Comparison of ENCODE assay signal across 19 cellular contexts in the genomic region with DNA sequence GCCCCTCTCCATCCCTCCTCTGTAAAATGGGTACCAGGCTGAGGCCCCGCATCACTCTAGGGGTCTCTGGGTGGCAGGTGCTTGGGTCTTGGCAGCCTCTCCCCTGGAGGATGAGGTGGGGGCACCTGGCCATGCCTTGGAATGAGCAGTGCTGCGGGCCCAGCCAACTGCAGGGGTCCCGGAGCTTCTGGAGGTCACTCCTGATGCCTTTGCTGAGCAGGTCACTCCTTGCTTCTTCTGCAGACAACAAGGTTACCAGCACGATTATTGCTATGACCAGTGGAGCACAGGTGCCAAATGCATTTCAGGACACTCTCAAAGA. TPM values are rescaled to one million over a fixed set of nuclear protein-coding genes. Genes with fewer than 3 reads are reported as not detected.
DNase-seq lines count a peak whose midpoint lies in the region; ATAC-seq, FAIRE-seq and TF ChIP-seq lines count a peak whose summit lies in the region.
"Had no signal": no experiment of that assay in that cellular context is flagged by ENCODE, and none has a peak within 500 bp of the region (broad histone marks: within the 10 kb centered on the region; RNA-seq: fewer than 3 reads in every experiment).

No MANE protein-coding gene starts in this region.

- H3K27ac ChIP-seq in IMR-90 (ENCODE audit: insufficient read depth, low read length) (no peak overlapping the region), RWPE1 (peak overlapping the region; percentile 96), esophagus squamous epithelium (peak overlapping the region; percentile 37 to 75 (median 66)), small intestine (ENCODE audit: low read depth in 1 of 2, low read length in 1 of 2) (peak overlapping the region; percentile 5 to 79)

- no peak overlapping the region for H3K56ac ChIP-seq in IMR-90 (ENCODE audit: extremely low read depth, insufficient read depth, low read length)

- dilution Hi-C loops in IMR-90 (cut with HindIII; ENCODE audit: low sequenced_read_pairs, unreplicated experiment): no loop called here

- H2AFZ ChIP-seq in IMR-90 (replicated peaks; ENCODE audit: low read length, poor library complexity): peak overlapping the region; percentile 41

- H3K18ac ChIP-seq in IMR-90 (ENCODE audit: low read depth, low read length): no peak overlapping the region

- no peak overlapping the region for H2AK5ac ChIP-seq in IMR-90 (ENCODE audit: low read depth, low read length)

- H3K4me3 ChIP-seq in IMR-90 (ENCODE audit: insufficient read depth, low read depth, low read length) (no peak overlapping the region), esophagus squamous epithelium (no peak overlapping the region), small intestine (ENCODE audit: low read depth in 1 of 2, low read length in 2 of 2) (no peak overlapping the region)

- H3K14ac ChIP-seq in IMR-90 (replicated peaks; ENCODE audit: low read depth, low read length): no peak overlapping the region

- H3K4ac ChIP-seq in IMR-90 (ENCODE audit: low read depth, low read length): peak overlapping the region; percentile 29; the same call in 1 of the 2 replicates

- no peak for TF ChIP-seq POLR2A in IMR-90 (IDR thresholded peaks at IDR 0.05; ENCODE audit: low read depth, low read length)
- TF ChIP-seq POLR2A in esophagus squamous epithelium (IDR thresholded peaks at IDR 0.05): no peak

- no peak overlapping the region for H2BK20ac ChIP-seq in IMR-90 (ENCODE audit: low read depth, low read length)

- no TSS peak for BruUV-seq in IMR-90 (replicated peaks; lab: Mats Ljungman, UMichigan)

- DNase-seq in IMR-90: no peak
- DNase-seq in RWPE1 (ENCODE audit: low spot score): no peak
- DNase-seq in esophagus squamous epithelium (lab: John Stamatoyannopoulos, UW): no peak
- no peak for DNase-seq in small intestine
- no peak for DNase-seq in omental fat pad (ENCODE audit: low spot score)
- DNase-seq in nucleus accumbens (lab: John Stamatoyannopoulos, UW): no peak
- DNase-seq in SK-N-DZ (ENCODE audit: low spot score): no peak
- DNase-seq: COR-L47, DMS 273 treated with DMSO at 0.1 percent for 48 hours, GDM1, H7, KBM-7, NCI-H1105 treated with DMSO at 0.1 percent for 48 hours, NCI-H1694, NCI-H2081 treated with DMSO at 0.1 percent for 48 hours, NCI-H510A, NCI-H748 treated with DMSO at 0.1 percent for 48 hours had no signal

- peaks cover 27% of the 10 kb centered on the region for H3K4me1 ChIP-seq in IMR-90 (ENCODE audit: control insufficient read depth, insufficient read depth, low read length)
- peaks cover 33 to 70% (median 43%) of the 10 kb centered on the region in 3 donors for H3K4me1 ChIP-seq in esophagus squamous epithelium
- H3K4me1 ChIP-seq in small intestine (ENCODE audit: control insufficient read depth in 2 of 2, insufficient read depth in 1 of 2, low read depth in 1 of 2, low read length in 1 of 2): peaks cover 0 to 14% of the 10 kb centered on the region in 2 donors

- H3K23ac ChIP-seq in IMR-90 (ENCODE audit: low read depth, low read length): no peak overlapping the region

- in situ Hi-C loops in IMR-90 (cut with MboI; ENCODE audit: low sequenced_read_pairs): loop anchor here (25.0 kb wide), 1 partner anchor 869 kb away; no protein-coding TSS in a partner anchor

- peaks cover 5% of the 10 kb centered on the region for H3K27me3 ChIP-seq in IMR-90 (ENCODE audit: control insufficient read depth, insufficient read depth, low read length)
- no peaks in the 10 kb centered on the region for H3K27me3 ChIP-seq in esophagus squamous epithelium
- no peaks in the 10 kb centered on the region for H3K27me3 ChIP-seq in small intestine (ENCODE audit: control insufficient read depth in 2 of 2, insufficient read depth in 2 of 2, low read length in 2 of 2)

- H3K36me3 ChIP-seq in IMR-90 (ENCODE audit: control insufficient read depth, insufficient read depth, low read length) (no peaks in the 10 kb centered on the region), esophagus squamous epithelium (no peaks in the 10 kb centered on the region), small intestine (ENCODE audit: control insufficient read depth in 2 of 2, insufficient read depth in 2 of 2, low read length in 2 of 2) (no peaks in the 10 kb centered on the region)

- no peak for TF ChIP-seq RAD21 in IMR-90 (IDR thresholded peaks at IDR 0.05; ENCODE audit: low read length)

- H4K5ac ChIP-seq in IMR-90 (ENCODE audit: low read depth, low read length): no peak overlapping the region

- no peaks in the 10 kb centered on the region for H3K79me1 ChIP-seq in IMR-90 (ENCODE audit: low read depth in 1 of 2, low read length in 2 of 2)

- no peaks in the 10 kb centered on the region for H3K9me3 ChIP-seq in IMR-90 (ENCODE audit: control insufficient read depth, insufficient read depth, low read length)
- H3K9me3 ChIP-seq in esophagus squamous epithelium: no peaks in the 10 kb centered on the region
- H3K9me3 ChIP-seq in small intestine (ENCODE audit: control insufficient read depth, low read depth): no peaks in the 10 kb centered on the region

- CTCF ChIA-PET in IMR-90 (lab: Yijun Ruan, JAX): no interaction called here
- CTCF ChIA-PET in RWPE1 (lab: Yijun Ruan, JAX): no interaction called here

- no peak overlapping the region for H3K4me2 ChIP-seq in IMR-90 (ENCODE audit: low read depth, low read length)

- TF ChIP-seq CTCF in IMR-90 (conservative IDR thresholded peaks at IDR 0.05; ENCODE audit: low read depth, low read length): no peak
- TF ChIP-seq CTCF in RWPE1 (conservative IDR thresholded peaks at IDR 0.05; ENCODE audit: low read depth): no peak
- no peak for TF ChIP-seq CTCF in esophagus squamous epithelium (IDR thresholded peaks at IDR 0.05)
- no peak for TF ChIP-seq CTCF in omental fat pad (IDR thresholded peaks at IDR 0.05)

- H4K91ac ChIP-seq in IMR-90 (ENCODE audit: insufficient read depth, low read depth, low read length): peak overlapping the region; percentile 16; the same call in 1 of the 2 replicates

- WGBS in IMR-90 (ENCODE audit: extremely low coverage in 2 of 2, insufficient read length in 1 of 2), 2 experiments: 96% methylated on average over 3 of the region's 4 CpGs; no CpG with 5 or more reads in 1 of the 2 experiments
- 0 to 50% methylated on average over 1 of the region's 4 CpGs for WGBS in esophagus squamous epithelium, 2 donors
- 52 to 80% (median 68%) methylated on average over 4 of the region's 4 CpGs for WGBS in small intestine, 3 donors

- no peak overlapping the region for H4K8ac ChIP-seq in IMR-90 (ENCODE audit: low read depth in 2 of 2, low read length in 2 of 2)

- no peak overlapping the region for H3K9ac ChIP-seq in IMR-90 (ENCODE audit: low read depth, low read length)

- peak overlapping the region; percentile 16 for H2BK5ac ChIP-seq in IMR-90 (ENCODE audit: low read depth, low read length, poor library complexity, severe bottlenecking)

- peaks cover 36% of the 10 kb centered on the region for H3K9me1 ChIP-seq in IMR-90 (ENCODE audit: insufficient read depth, low read length)

- no peak overlapping the region for H2BK15ac ChIP-seq in IMR-90 (ENCODE audit: low read depth, low read length)

- FAIRE-seq in small intestine (lab: Jason Lieb, UNC): no peak

- no peaks in the 10 kb centered on the region; the same call in 1 of the 2 replicates for H4K20me1 ChIP-seq in IMR-90 (ENCODE audit: insufficient read depth, low read length)

- peak overlapping the region; percentile 82 for H2AK9ac ChIP-seq in IMR-90 (replicated peaks; ENCODE audit: low read depth, low read length, poor library complexity)

- POLR2A ChIA-PET in IMR-90 (lab: Charles Lee; ENCODE audit: unreplicated experiment) (no interaction called here), RWPE1 (lab: Yijun Ruan, JAX; ENCODE audit: low non-redundant PET) (no interaction called here)

- peak overlapping the region; percentile 44 for H2BK120ac ChIP-seq in IMR-90 (ENCODE audit: low read depth, low read length)

- intact Hi-C loops in IMR-90 (cut with micrococcal nuclease) (no loop called here), esophagus squamous epithelium (cut with DNase I) (no loop called here)

- no peak for ATAC-seq in IMR-90 (ENCODE audit: low read depth)
- no peak for ATAC-seq in omental fat pad (ENCODE audit: low FRiP score)
- no peak for ATAC-seq in GM19455 (IDR thresholded peaks at IDR 0.05; ENCODE audit: unreplicated experiment)

TF ChIP-seq in IMR-90, 13 proteins besides CTCF, POLR2A, EP300 and RAD21 (continues in another document):
- TF ChIP-seq FOS (IDR thresholded peaks at IDR 0.05; ENCODE audit: low read depth, low read length) (no peak), RCOR1 (IDR thresholded peaks at IDR 0.05; ENCODE audit: insufficient replicate concordance, low read length) (no peak), CHD1 (IDR thresholded peaks at IDR 0.05; ENCODE audit: low read depth, low read length) (no peak), BHLHE40 (IDR thresholded peaks at IDR 0.05; ENCODE audit: low read depth, low read length) (no peak), MAZ (IDR thresholded peaks at IDR 0.05; ENCODE audit: borderline replicate concordance, low read depth, low read length) (no peak), NFE2L2 (IDR thresholded peaks at IDR 0.05; ENCODE audit: low read depth, low read length) (no peak)
- TF ChIP-seq, protein P1, sequence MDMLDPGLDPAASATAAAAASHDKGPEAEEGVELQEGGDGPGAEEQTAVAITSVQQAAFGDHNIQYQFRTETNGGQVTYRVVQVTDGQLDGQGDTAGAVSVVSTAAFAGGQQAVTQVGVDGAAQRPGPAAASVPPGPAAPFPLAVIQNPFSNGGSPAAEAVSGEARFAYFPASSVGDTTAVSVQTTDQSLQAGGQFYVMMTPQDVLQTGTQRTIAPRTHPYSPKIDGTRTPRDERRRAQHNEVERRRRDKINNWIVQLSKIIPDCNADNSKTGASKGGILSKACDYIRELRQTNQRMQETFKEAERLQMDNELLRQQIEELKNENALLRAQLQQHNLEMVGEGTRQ (IDR thresholded peaks at IDR 0.05; ENCODE audit: low read depth, low read length): no peak

RNA-seq across cellular contexts. Expression of a gene that starts 22.4 kb away (rescaled TPM):
- under 0.01 TPM in 2 replicates for total RNA-seq in IMR-90 (2012; rRNA removed)
- 0.14 TPM in 2 replicates for polyA plus RNA-seq in IMR-90 (2012; rRNA removed)
- 0.11 and 0.22 TPM in 2 replicates for polyA plus RNA-seq in IMR-90 (2012; cell fraction: cytosol; rRNA removed)
- polyA plus RNA-seq in IMR-90 (2012; cell fraction: nucleus; rRNA removed; ENCODE audit: low replicate concordance): 0.07 and 0.10 TPM in 2 replicates
- 1 to 10 TPM in 1 of 4 donors, under 1 TPM in 3; 0.29 to 1.4 (median 0.73) TPM for total RNA-seq in esophagus squamous epithelium
- polyA plus RNA-seq in small intestine: 10 to 100 TPM in 2 of 3 donors, 1 to 10 TPM in 1; 5.9 to 40.0 (median 18.4) TPM
- under 1 TPM in 2 of 4 donors, not detected in 2; 0.19 to 0.25 TPM for total RNA-seq in omental fat pad
- 0.12 and 0.32 TPM in 2 replicates for polyA plus RNA-seq in SK-N-DZ (2014; cell fraction: cytosol; rRNA removed)
- polyA plus RNA-seq in SK-N-DZ (2014; cell fraction: nucleus; rRNA removed): 0.08 and 0.30 TPM in 2 replicates
- total RNA-seq: SK-MEL-5 had no signal

RNA-seq across cellular contexts. Expression of a gene that starts 58.3 kb away (rescaled TPM):
- total RNA-seq in IMR-90 (2012; rRNA removed) (not detected in 2 replicates), esophagus squamous epithelium (not detected), omental fat pad (not detected)
- polyA plus RNA-seq in IMR-90 (2012; rRNA removed) (not detected in 2 replicates), small intestine (under 1 TPM in 1 of 3 donors, not detected in 2; 0.01 TPM)
- polyA plus RNA-seq in IMR-90 (2012; cell fraction: cytosol; rRNA removed): not detected in 2 replicates
- not detected in 2 replicates for polyA plus RNA-seq in IMR-90 (2012; cell fraction: nucleus; rRNA removed; ENCODE audit: low replicate concordance)
- not detected in 2 replicates for polyA plus RNA-seq in SK-N-DZ (2014; cell fraction: cytosol; rRNA removed)
- polyA plus RNA-seq in SK-N-DZ (2014; cell fraction: nucleus; rRNA removed): not detected in 2 replicates
- total RNA-seq: H7, SK-MEL-5 had no signal
